In the genomic region with DNA sequence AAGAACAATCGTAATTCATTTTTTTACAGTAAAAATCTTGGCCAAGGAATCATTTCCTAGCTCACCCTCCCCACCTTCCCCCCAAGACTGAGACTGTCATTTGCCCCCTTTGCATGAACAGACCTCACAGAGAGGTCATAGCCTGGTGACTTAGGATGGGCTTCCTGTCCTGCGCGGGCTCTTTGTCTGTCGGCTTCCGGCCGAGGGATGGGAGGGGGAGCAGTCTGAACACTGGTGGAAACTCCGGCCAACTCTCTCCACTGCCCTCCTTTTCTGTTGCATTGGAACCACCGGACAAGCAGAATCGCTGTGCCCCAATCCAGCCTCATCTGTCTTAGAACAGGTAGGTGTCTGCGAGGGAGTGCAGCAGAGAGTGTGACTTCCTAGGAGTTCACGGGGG, we compare ENCODE assay signal across 17 cellular contexts. TPM values are rescaled to one million over a fixed set of nuclear protein-coding genes. Genes with fewer than 3 reads are reported as not detected.
DNase-seq lines count a peak whose midpoint lies in the region; FAIRE-seq and TF ChIP-seq lines count a peak whose summit lies in the region.
"Had no signal": no experiment of that assay in that cellular context is flagged by ENCODE, and none has a peak within 500 bp of the region (broad histone marks: within the 10 kb centered on the region; RNA-seq: fewer than 3 reads in every experiment).

No MANE protein-coding gene starts in this region.

- H3K27me3 Mint-ChIP-seq in neural crest cell (ENCODE audit: low read depth) = no peaks in the 10 kb centered on the region

- peaks cover 12% of the 10 kb centered on the region for H3K79me2 ChIP-seq in endothelial cell of umbilical vein (ENCODE audit: control insufficient read depth, insufficient read depth, low read length)

- POLR2A ChIA-PET in RWPE1 (lab: Yijun Ruan, JAX; ENCODE audit: low non-redundant PET) (no interaction called here), endothelial cell of umbilical vein (lab: Charles Lee) (interaction anchor here (0.7 kb wide), 1 partner anchor 8 kb away, joined by 3 read pairs; no protein-coding TSS in a partner anchor)

- H3K9me1 ChIP-seq in endothelial cell of umbilical vein (replicated peaks; ENCODE audit: control insufficient read depth, extremely low read depth, insufficient read depth, low read length) = no peaks in the 10 kb centered on the region

- H3K4me1 ChIP-seq in endothelial cell of umbilical vein (ENCODE audit: control insufficient read depth, extremely low read depth, insufficient read depth, low read length) = peaks cover 17% of the 10 kb centered on the region
- H3K4me1 ChIP-seq in kidney (ENCODE audit: control insufficient read depth in 1 of 2, insufficient read depth in 1 of 2, low read depth in 1 of 2, low read length in 2 of 2) = peaks cover 21 to 28% of the 10 kb centered on the region in 2 donors
- H3K4me1 ChIP-seq in ascending aorta = peaks cover 0 to 3% of the 10 kb centered on the region in 2 donors

- dilution Hi-C loops in endothelial cell of umbilical vein (cut with MboI; ENCODE audit: extremely low pct_ligation_motif_present, low sequenced_read_pairs) = no loop called here

- intact Hi-C loops in endothelial cell of umbilical vein (cut with micrococcal nuclease) (no loop called here), kidney (cut with DNase I) (no loop called here), ascending aorta (cut with DNase I) (no loop called here)

- no peak for TF ChIP-seq POLR2A in endothelial cell of umbilical vein (IDR thresholded peaks at IDR 0.05; ENCODE audit: low read depth, low read length)
- TF ChIP-seq POLR2A in H54 (IDR thresholded peaks at IDR 0.05; ENCODE audit: low read depth, low read length) = no peak

- no peak overlapping the region for H2AFZ ChIP-seq in endothelial cell of umbilical vein (ENCODE audit: low read depth, low read length)

- H3K36me3 ChIP-seq in endothelial cell of umbilical vein (ENCODE audit: control insufficient read depth in 2 of 2, extremely low read depth in 1 of 2, insufficient read depth in 2 of 2, low read length in 2 of 2) (no peaks in the 10 kb centered on the region), kidney (ENCODE audit: control insufficient read depth in 1 of 2, insufficient read depth in 2 of 2, low read length in 2 of 2) (no peaks in the 10 kb centered on the region), ascending aorta (no peaks in the 10 kb centered on the region)

- DNase-seq in RWPE1 (ENCODE audit: low spot score) = no peak
- DNase-seq in endothelial cell of umbilical vein (ENCODE audit: low read depth, low spot score) = peak; percentile 40
- peak; percentile 76 for DNase-seq in kidney
- DNase-seq in neural crest cell (ENCODE audit: low read depth, low spot score) = peak; percentile 28
- DNase-seq in activated CD4-positive, alpha-beta T cell treated with anti-CD3 and anti-CD28 coated beads for 1 hour = no peak
- DNase-seq in H54 (ENCODE audit: insufficient read length, low spot score) = no peak
- DNase-seq in NCI-H2029 treated with DMSO at 0.1 percent for 48 hours (lab: John Stamatoyannopoulos, UW) = no peak
- no peak for DNase-seq in ascending aorta (ENCODE audit: low spot score in 2 of 2)
- DNase-seq: DMS153, EL, HCEC 1CT, NCI-H187 treated with DMSO at 0.1 percent for 48 hours, NCI-H2171, NCI-H446, PC-3 had no signal

- peak; percentile 89 for FAIRE-seq in endothelial cell of umbilical vein (lab: Jason Lieb, UNC)
- no peak for FAIRE-seq in kidney (lab: Jason Lieb, UNC)
- FAIRE-seq in H54 (lab: Jason Lieb, UNC) = no peak

- no peaks in the 10 kb centered on the region for H3K9me3 Mint-ChIP-seq in neural crest cell

- H3K4me3 Mint-ChIP-seq in neural crest cell = no peak overlapping the region

- H3K27ac ChIP-seq in RWPE1 = peak overlapping the region; percentile 12; the same call in 1 of the 2 replicates
- no peak overlapping the region for H3K27ac ChIP-seq in endothelial cell of umbilical vein (ENCODE audit: insufficient read depth, low read depth, low read length)
- no peak overlapping the region for H3K27ac ChIP-seq in kidney (ENCODE audit: low read depth in 2 of 2, low read length in 2 of 2)
- no peak overlapping the region for H3K27ac ChIP-seq in ascending aorta
- H3K27ac ChIP-seq: C4-2B, HL-60 had no signal

- no TSS peak for BruUV-seq in endothelial cell of umbilical vein (replicated peaks; lab: Mats Ljungman, UMichigan)

- H3K4me1 Mint-ChIP-seq in neural crest cell = peaks cover 78% of the 10 kb centered on the region

- no peaks in the 10 kb centered on the region for H3K36me3 Mint-ChIP-seq in neural crest cell (ENCODE audit: low read depth)

- peak overlapping the region; percentile 65 for H3K27ac Mint-ChIP-seq in neural crest cell (ENCODE audit: unreplicated experiment)

- H3K4me3 ChIP-seq in endothelial cell of umbilical vein (replicated peaks in 1 of 3; ENCODE audit: insufficient read depth in 1 of 3, low read depth in 1 of 3, low read length in 3 of 3) = no peak overlapping the region
- H3K4me3 ChIP-seq in kidney (ENCODE audit: low read length in 2 of 2) = no peak overlapping the region
- no peak overlapping the region for H3K4me3 ChIP-seq in ascending aorta

- H3K9me3 ChIP-seq in endothelial cell of umbilical vein (replicated peaks; ENCODE audit: control insufficient read depth, insufficient read depth, low read length) (no peaks in the 10 kb centered on the region), kidney (ENCODE audit: control insufficient read depth in 1 of 2, low read length in 2 of 2) (no peaks in the 10 kb centered on the region), ascending aorta (no peaks in the 10 kb centered on the region)

- TF ChIP-seq CTCF in RWPE1 (conservative IDR thresholded peaks at IDR 0.05; ENCODE audit: low read depth) (no peak), endothelial cell of umbilical vein (IDR thresholded peaks at IDR 0.05; ENCODE audit: extremely low read depth in 1 of 2, insufficient read depth in 1 of 2, low read depth in 1 of 2, low read length in 2 of 2) (no peak), kidney (IDR thresholded peaks at IDR 0.05; ENCODE audit: borderline replicate concordance, extremely low read depth, insufficient read depth) (no peak), neural crest cell (conservative IDR thresholded peaks at IDR 0.05) (no peak), ascending aorta (IDR thresholded peaks at IDR 0.05) (no peak)

- H3K4me2 ChIP-seq in endothelial cell of umbilical vein (ENCODE audit: insufficient read depth, low read length) = peak overlapping the region; percentile 10

- H3K9ac ChIP-seq in endothelial cell of umbilical vein (replicated peaks; ENCODE audit: extremely low read depth, insufficient read depth, low read length) = no peak overlapping the region
- H3K9ac ChIP-seq in kidney (ENCODE audit: low read length in 2 of 2) = no peak overlapping the region

- CTCF ChIA-PET in RWPE1 (lab: Yijun Ruan, JAX) (no interaction called here), endothelial cell of umbilical vein (lab: Charles Lee) (no interaction called here)

- no peaks in the 10 kb centered on the region for H4K20me1 ChIP-seq in endothelial cell of umbilical vein (replicated peaks; ENCODE audit: control insufficient read depth, extremely low read depth, insufficient read depth, low read length)

- H3K27me3 ChIP-seq in endothelial cell of umbilical vein (ENCODE audit: control insufficient read depth in 2 of 2, insufficient read depth in 2 of 2, low read length in 2 of 2) = no peaks in the 10 kb centered on the region
- H3K27me3 ChIP-seq in ascending aorta = no peaks in the 10 kb centered on the region

TF ChIP-seq in endothelial cell of umbilical vein, 7 proteins besides CTCF, POLR2A, EP300 and RAD21:
- TF ChIP-seq POLR2AphosphoS5 (IDR thresholded peaks at IDR 0.05; ENCODE audit: insufficient read depth, low read depth, low read length) = peak; percentile 54
- no peak for TF ChIP-seq MYC (IDR thresholded peaks at IDR 0.05; ENCODE audit: low read depth, low read length)
- TF ChIP-seq EZH2 (IDR thresholded peaks at IDR 0.05; ENCODE audit: borderline replicate concordance, low read depth, low read length, severe bottlenecking) = no peak
- no peak for TF ChIP-seq GATA2 (IDR thresholded peaks at IDR 0.05; ENCODE audit: insufficient read depth, insufficient read length, low read depth, low read length)

RNA-seq across cellular contexts. Expression of a gene that starts 41.7 kb away (rescaled TPM):
- total RNA-seq in endothelial cell of umbilical vein (43.2 and 49.0 TPM in 2 replicates), kidney (77.2 TPM), neural crest cell (84.1 and 87.3 TPM in 2 replicates), ascending aorta (112 TPM)
- polyA plus RNA-seq in endothelial cell of umbilical vein (13.0 and 15.3 TPM in 2 replicates), kidney (ENCODE audit: insufficient read depth, low read depth, low replicate concordance) (7.6 TPM)
- polyA plus RNA-seq in endothelial cell of umbilical vein (2011; cell fraction: cytosol; rRNA removed) = 9.8 TPM in 2 replicates
- polyA plus RNA-seq in endothelial cell of umbilical vein (2011; cell fraction: nucleus; rRNA removed) = 75.2 and 76.2 TPM in 2 replicates
- polyA plus RNA-seq in endothelial cell of umbilical vein (2012) = 27.8 and 30.7 TPM in 2 replicates
- 58.5 and 59.1 TPM in 2 replicates for polyA minus RNA-seq in endothelial cell of umbilical vein
- 135 TPM for polyA minus RNA-seq in endothelial cell of umbilical vein (2011; cell fraction: cytosol; rRNA and poly(A)+ RNA removed)
- polyA minus RNA-seq in endothelial cell of umbilical vein (2011; cell fraction: nucleus; rRNA and poly(A)+ RNA removed) = 99.0 and 123 TPM in 2 replicates

Comparison
In these comparisons a context has a peak if more than half of its experiments do, and no peak if none do; other contexts are left out.
1. DNase-seq: peak in endothelial cell of umbilical vein (single experiment), kidney (single experiment) and neural crest cell (single experiment); none in RWPE1 (single experiment), activated CD4-positive, alpha-beta T cell treated with anti-CD3 and anti-CD28 coated beads for 1 hour (single experiment), H54 (single experiment), NCI-H2029 treated with DMSO at 0.1 percent for 48 hours (single experiment) and ascending aorta (0 of 2).